In the genomic region with DNA sequence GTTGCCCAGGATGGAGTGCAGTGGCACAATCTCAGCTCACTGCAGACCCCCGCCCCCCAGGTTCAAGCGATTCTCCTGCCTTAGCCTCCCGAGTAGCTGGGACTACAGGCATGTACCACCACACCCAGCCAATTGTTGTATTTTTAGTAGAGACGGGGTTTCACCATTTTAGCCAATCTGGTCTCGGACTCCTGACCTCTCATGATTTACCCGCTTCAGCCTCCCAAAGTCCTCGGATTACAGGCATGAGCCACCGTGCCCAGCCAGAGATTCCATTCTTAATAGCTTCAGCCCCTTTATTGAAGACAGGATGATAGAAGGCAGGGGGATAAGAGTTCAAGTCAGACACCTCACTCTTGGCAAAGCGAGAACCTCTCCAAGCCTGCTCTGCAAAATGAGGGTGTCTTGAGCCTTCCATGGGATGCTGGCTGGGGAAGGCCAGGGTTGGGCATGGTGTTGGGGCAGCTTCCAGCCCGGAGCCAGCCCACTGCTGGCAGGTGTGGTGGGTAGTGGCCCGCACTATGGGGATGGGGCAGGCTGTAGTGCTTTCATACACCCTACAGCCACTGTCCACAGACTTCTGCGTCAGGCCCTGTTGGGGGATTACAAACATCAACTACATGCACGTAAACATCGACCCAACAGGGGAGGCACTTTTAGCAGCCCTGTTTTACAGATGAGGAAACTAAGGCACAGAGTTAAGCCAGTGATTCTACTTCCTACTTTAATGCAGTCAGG, we compare ENCODE assay signal across 10 cellular contexts. TPM values are rescaled to one million over a fixed set of nuclear protein-coding genes. Genes with fewer than 3 reads are reported as not detected.
DNase-seq lines count a peak whose midpoint lies in the region; ATAC-seq and TF ChIP-seq lines count a peak whose summit lies in the region.
"Had no signal": no experiment of that assay in that cellular context is flagged by ENCODE, and none has a peak within 500 bp of the region (broad histone marks: within the 10 kb centered on the region; RNA-seq: fewer than 3 reads in every experiment).

No MANE protein-coding gene starts in this region.

- peak overlapping the region in 8 of 10 experiments; percentile 70 to 94 (median 78); a peak in 15 of 20 replicates for H3K4me3 ChIP-seq in BLaER1 treated with 17β-estradiol and CSF1 and Interleukin-3, amounts not matched to agents 10 nM and 100 nM
- H3K4me3 ChIP-seq in HUES6 (ENCODE audit: low read depth, low read length) (peak overlapping the region; percentile 17), dorsolateral prefrontal cortex (peak overlapping the region in 6 of 59 donors; percentile 1 to 91 (median 58))

- no peaks in the 10 kb centered on the region for H3K36me3 Mint-ChIP-seq in neural crest cell (ENCODE audit: low read depth)

- DNase-seq in dorsolateral prefrontal cortex (no peak), neural crest cell (ENCODE audit: low read depth, low spot score) (no peak), NCI-H2196 (lab: John Stamatoyannopoulos, UW; ENCODE audit: unreplicated experiment) (no peak), head of caudate nucleus (no peak)
- DNase-seq: DMS 273 treated with DMSO at 0.1 percent for 48 hours had no signal

- H3K9me3 Mint-ChIP-seq in neural crest cell = no peaks in the 10 kb centered on the region

- H3K4me2 ChIP-seq in BLaER1 treated with 17β-estradiol and CSF1 and Interleukin-3, amounts not matched to agents 10 nM and 100 nM = peak overlapping the region; percentile 94 to 100 (median 99)

- peak overlapping the region; percentile 22 to 94 (median 90); a peak in 19 of 22 replicates for H3K9ac ChIP-seq in BLaER1 treated with 17β-estradiol and CSF1 and Interleukin-3, amounts not matched to agents 10 nM and 100 nM
- H3K9ac ChIP-seq in HUES6 (ENCODE audit: low read length) = no peak overlapping the region

- H3K27ac Mint-ChIP-seq in neural crest cell (ENCODE audit: unreplicated experiment) = no peak overlapping the region

- no peaks in the 10 kb centered on the region for H3K27me3 ChIP-seq in BLaER1 treated with 17β-estradiol and CSF1 and Interleukin-3, amounts not matched to agents 10 nM and 100 nM
- H3K27me3 ChIP-seq in HUES6 (ENCODE audit: control insufficient read depth, insufficient read depth, low read length) (no peaks in the 10 kb centered on the region), dorsolateral prefrontal cortex (no peaks in the 10 kb centered on the region)

- peaks cover 61 to 80% (median 72%) of the 10 kb centered on the region in 11 experiments for H4K20me1 ChIP-seq in BLaER1 treated with 17β-estradiol and CSF1 and Interleukin-3, amounts not matched to agents 10 nM and 100 nM

- intact Hi-C loops in dorsolateral prefrontal cortex (cut with DNase I) (loop anchor here (5.0 to 10.0 kb wide), 6 partner anchors 68 to 243 kb away; a partner anchor contains a TSS), head of caudate nucleus (cut with DNase I) (loop anchor here (5.0 to 10.0 kb wide), 3 partner anchors 68 to 227 kb away; a partner anchor contains a TSS)

- no peaks in the 10 kb centered on the region for H3K9me3 ChIP-seq in BLaER1 treated with 17β-estradiol and CSF1 and Interleukin-3, amounts not matched to agents 10 nM and 100 nM (replicated peaks in 1 of 11)
- no peaks in the 10 kb centered on the region for H3K9me3 ChIP-seq in HUES6 (ENCODE audit: control insufficient read depth, insufficient read depth, low read depth, low read length)
- H3K9me3 ChIP-seq: thoracic aorta had no signal

- ATAC-seq in GM18909 (IDR thresholded peaks at IDR 0.05; ENCODE audit: poor library complexity, unreplicated experiment) (no peak), HG03378 (IDR thresholded peaks at IDR 0.05; ENCODE audit: unreplicated experiment) (no peak)

- peak overlapping the region in 9 of 11 experiments; percentile 13 to 95 (median 90); a peak in 15 of 22 replicates for H3K27ac ChIP-seq in BLaER1 treated with 17β-estradiol and CSF1 and Interleukin-3, amounts not matched to agents 10 nM and 100 nM
- H3K27ac ChIP-seq in HUES6 (ENCODE audit: low read depth, low read length) = no peak overlapping the region
- peak overlapping the region in 58 of 59 donors; percentile 6 to 98 (median 91) for H3K27ac ChIP-seq in dorsolateral prefrontal cortex

- peaks cover 12% of the 10 kb centered on the region for H3K27me3 Mint-ChIP-seq in neural crest cell (ENCODE audit: low read depth)

- H3K4me1 ChIP-seq in BLaER1 treated with 17β-estradiol and CSF1 and Interleukin-3, amounts not matched to agents 10 nM and 100 nM = peaks cover 70 to 81% (median 75%) of the 10 kb centered on the region in 10 experiments
- H3K4me1 ChIP-seq in HUES6 (ENCODE audit: control insufficient read depth, insufficient read depth, low read length) = peaks cover 43% of the 10 kb centered on the region

- TF ChIP-seq CTCF in dorsolateral prefrontal cortex (IDR thresholded peaks at IDR 0.05 in 54 of 56, conservative IDR thresholded peaks at IDR 0.05 in 2 of 56; ENCODE audit: low read depth in 1 of 56, partially characterized antibody in 56 of 56) (no peak), neural crest cell (conservative IDR thresholded peaks at IDR 0.05) (no peak)

- H3K4me3 Mint-ChIP-seq in neural crest cell = peak overlapping the region; percentile 94

- peaks cover 67% of the 10 kb centered on the region for H3K4me1 Mint-ChIP-seq in neural crest cell

- peaks cover 0 to 48% (median 16%) of the 10 kb centered on the region in 11 experiments; a peak in 11 of 22 replicates for H3K36me3 ChIP-seq in BLaER1 treated with 17β-estradiol and CSF1 and Interleukin-3, amounts not matched to agents 10 nM and 100 nM
- peaks cover 8% of the 10 kb centered on the region for H3K36me3 ChIP-seq in HUES6 (ENCODE audit: control insufficient read depth, insufficient read depth, low read length)
- H3K36me3 ChIP-seq: thoracic aorta had no signal

RNA-seq across cellular contexts. Expression of a gene that starts 3.5 kb away (rescaled TPM):
- 10 to 100 TPM; 19.2 to 95.1 (median 46.3) TPM for total RNA-seq in dorsolateral prefrontal cortex
- total RNA-seq in neural crest cell = 147 and 152 TPM in 2 replicates

RNA-seq across cellular contexts. Expression of a gene that starts 16.8 kb away (rescaled TPM):
- total RNA-seq in dorsolateral prefrontal cortex (1 to 10 TPM in 1 of 120 experiments, under 1 TPM in 5, not detected in 114; 0.43 to 1.6 (median 0.72) TPM), neural crest cell (not detected in 2 replicates)
- total RNA-seq: thoracic aorta had no signal
